20 cellular contexts compared by ENCODE assay signal in the genomic region with DNA sequence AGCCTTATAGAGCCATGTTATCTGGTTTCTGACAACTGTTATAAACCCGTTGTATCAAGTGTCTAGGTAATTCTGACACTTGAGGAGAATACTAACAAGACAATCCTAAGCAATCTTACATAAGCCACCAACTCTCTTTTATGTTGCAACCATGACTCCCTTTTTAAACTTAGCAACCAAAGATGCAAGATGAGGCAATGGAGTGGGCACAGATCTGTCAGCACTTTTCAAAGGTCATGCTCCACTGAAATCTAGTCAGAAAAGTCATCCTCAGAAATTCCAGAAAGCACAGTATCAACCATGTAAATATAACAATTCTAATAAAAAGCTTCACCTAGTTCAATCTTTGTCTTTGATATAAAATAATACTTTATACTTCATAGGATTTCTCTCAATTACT.
A peak's percentile ranks its signal among the peaks of the same experiment; 100 is the strongest.
DNase-seq lines count a peak whose midpoint lies in the region; TF ChIP-seq lines count a peak whose summit lies in the region.
"Had no signal": no experiment of that assay in that cellular context is flagged by ENCODE, and none has a peak within 500 bp of the region (broad histone marks: within the 10 kb centered on the region; RNA-seq: fewer than 3 reads in every experiment).

No MANE protein-coding gene starts in this region.

- intact Hi-C loops in MCF 10A (cut with micrococcal nuclease), result no loop called here
- intact Hi-C loops in breast epithelium (cut with DNase I; ENCODE audit: low total_unique reads), result no loop called here

- no peak overlapping the region for H3K27ac ChIP-seq in breast epithelium
- H3K27ac ChIP-seq: pancreas had no signal

- TF ChIP-seq CTCF in MCF 10A (IDR thresholded peaks at IDR 0.05; ENCODE audit: unreplicated experiment) (no peak), breast epithelium (IDR thresholded peaks at IDR 0.05) (no peak), fibroblast of the aortic adventitia (IDR thresholded peaks at IDR 0.05; ENCODE audit: insufficient read depth, low read length) (no peak)

- no peak for TF ChIP-seq POLR2A in breast epithelium (IDR thresholded peaks at IDR 0.05)

- H3K4me3 ChIP-seq in breast epithelium (no peak overlapping the region), fibroblast of the aortic adventitia (ENCODE audit: low read depth, low read length) (no peak overlapping the region)
- H3K4me3 ChIP-seq: pancreas had no signal

- no peak overlapping the region for H3K4me3 Mint-ChIP-seq in MCF 10A (ENCODE audit: unreplicated experiment)
- H3K4me3 Mint-ChIP-seq: stimulated activated naive B cell treated with anti-CD40 and anti-IgM and Interleukin-4, amounts not matched to agents 10 μg/mL and 1 μg/mL and 100 μg/mL, for 72 hours; T-cell; WTC11 had no signal

- no peaks in the 10 kb centered on the region for H3K36me3 Mint-ChIP-seq in MCF 10A (ENCODE audit: insufficient read depth, unreplicated experiment)
- H3K36me3 Mint-ChIP-seq: stimulated activated naive B cell treated with anti-CD40 and anti-IgM and Interleukin-4, amounts not matched to agents 10 μg/mL and 1 μg/mL and 100 μg/mL, for 72 hours; T-cell; WTC11 had no signal

- H3K27me3 Mint-ChIP-seq in MCF 10A (ENCODE audit: insufficient read depth, unreplicated experiment), result no peaks in the 10 kb centered on the region
- H3K27me3 Mint-ChIP-seq: stimulated activated naive B cell treated with anti-CD40 and anti-IgM and Interleukin-4, amounts not matched to agents 10 μg/mL and 1 μg/mL and 100 μg/mL, for 72 hours; T-cell had no signal

- H3K36me3 ChIP-seq in breast epithelium, result no peaks in the 10 kb centered on the region
- H3K36me3 ChIP-seq: pancreas had no signal

- H3K27ac Mint-ChIP-seq in MCF 10A (ENCODE audit: low read depth, unreplicated experiment), result no peak overlapping the region
- H3K27ac Mint-ChIP-seq: stimulated activated naive B cell treated with anti-CD40 and anti-IgM and Interleukin-4, amounts not matched to agents 10 μg/mL and 1 μg/mL and 100 μg/mL, for 72 hours; T-cell; WTC11 had no signal

- H3K9me3 ChIP-seq in breast epithelium, result no peaks in the 10 kb centered on the region
- H3K9me3 ChIP-seq: pancreas had no signal

- H3K4me1 ChIP-seq in breast epithelium, result no peaks in the 10 kb centered on the region
- H3K4me1 ChIP-seq: pancreas had no signal

- CTCF ChIA-PET in MCF 10A (lab: Yijun Ruan, JAX), result interaction anchor here (0.7 to 1.0 kb wide), 3 partner anchors 110 to 364 kb away, joined by 3 read pairs; no protein-coding TSS in a partner anchor

- no peaks in the 10 kb centered on the region for H3K9me3 Mint-ChIP-seq in MCF 10A (ENCODE audit: unreplicated experiment)
- H3K9me3 Mint-ChIP-seq: stimulated activated naive B cell treated with anti-CD40 and anti-IgM and Interleukin-4, amounts not matched to agents 10 μg/mL and 1 μg/mL and 100 μg/mL, for 72 hours; T-cell; WTC11 had no signal

- peak; percentile 38 for DNase-seq in MCF 10A (ENCODE audit: unreplicated experiment)
- no peak for DNase-seq in breast epithelium (ENCODE audit: low spot score in 2 of 2)
- peak; percentile 35 for DNase-seq in SIG-M5 (lab: John Stamatoyannopoulos, UW)
- peak; percentile 23 for DNase-seq in fibroblast of the aortic adventitia (ENCODE audit: low read depth)
- DNase-seq in NCI-H1092 (lab: John Stamatoyannopoulos, UW), result no peak
- DNase-seq in NCI-H526 treated with DMSO at 0.1 percent for 48 hours (lab: John Stamatoyannopoulos, UW), result no peak
- no peak for DNase-seq in AG08395 (ENCODE audit: low spot score)
- no peak for DNase-seq in stimulated activated CD8-positive, alpha-beta memory T cell treated with anti-CD3 and anti-CD28 coated beads, Interleukin-4, amount 100 ng/mL, for 48 hours
- DNase-seq: anterior cingulate cortex; COR-L47; erythroblast; GF-D8; NCI-H1105; NCI-H446; pancreas; PC-3; small intestine; stimulated activated naive B cell treated with anti-CD40 and anti-IgM and Interleukin-4, amounts not matched to agents 10 μg/mL and 1 μg/mL and 100 μg/mL, for 72 hours; T-cell had no signal

- POLR2A ChIA-PET in MCF 10A (lab: Yijun Ruan, JAX), result no interaction called here

- no peaks in the 10 kb centered on the region for H3K27me3 ChIP-seq in breast epithelium
- H3K27me3 ChIP-seq: pancreas had no signal

- no peaks in the 10 kb centered on the region for H3K4me1 Mint-ChIP-seq in MCF 10A (ENCODE audit: insufficient read depth, unreplicated experiment)
- H3K4me1 Mint-ChIP-seq: stimulated activated naive B cell treated with anti-CD40 and anti-IgM and Interleukin-4, amounts not matched to agents 10 μg/mL and 1 μg/mL and 100 μg/mL, for 72 hours; T-cell had no signal

- no TSS peak for BruUV-seq in MCF 10A (replicated peaks; lab: Mats Ljungman, UMichigan)

Comparison
In these comparisons a context has a peak if more than half of its experiments do, and no peak if none do; other contexts are left out.
1. DNase-seq: peak in MCF 10A (single experiment), SIG-M5 (single experiment) and fibroblast of the aortic adventitia (single experiment); none in breast epithelium (0 of 2), NCI-H1092 (single experiment), NCI-H526 treated with DMSO at 0.1 percent for 48 hours (single experiment), AG08395 (single experiment) and stimulated activated CD8-positive, alpha-beta memory T cell treated with anti-CD3 and anti-CD28 coated beads, Interleukin-4, amount 100 ng/mL, for 48 hours (single experiment).